In genomic region chr10:112209534-112210200, GRCh38 we compare ENCODE assay signal across 18 cellular contexts. TPM values are rescaled to one million over a fixed set of nuclear protein-coding genes. Genes with fewer than 3 reads are reported as not detected.
DNase-seq lines count a peak whose midpoint lies in the region; ATAC-seq and TF ChIP-seq lines count a peak whose summit lies in the region.
"Had no signal": no experiment of that assay in that cellular context is flagged by ENCODE, and none has a peak within 500 bp of the region (broad histone marks: within the 10 kb centered on the region; RNA-seq: fewer than 3 reads in every experiment).

No MANE protein-coding gene starts in this region.

- whole genome bisulfite sequencing in mesenchymal stem cell, result 39% methylated on average over 5 of the region's 7 CpGs

- no peaks in the 10 kb centered on the region for H3K4me1 ChIP-seq in mesenchymal stem cell (ENCODE audit: control insufficient read depth, insufficient read depth, low read depth, low read length)
- H3K4me1 ChIP-seq: psoas muscle had no signal

- H2AFZ ChIP-seq in mesenchymal stem cell (ENCODE audit: low read depth, low read length), result no peak overlapping the region

- H3K27me3 ChIP-seq in mesenchymal stem cell (ENCODE audit: control insufficient read depth in 1 of 2, insufficient read depth in 1 of 2, low read length in 2 of 2), result no peaks in the 10 kb centered on the region

- no peak overlapping the region for H3K23ac ChIP-seq in mesenchymal stem cell (ENCODE audit: low read length in 2 of 2)

- H3K79me1 ChIP-seq in mesenchymal stem cell (replicated peaks; ENCODE audit: low read length, poor library complexity, severe bottlenecking), result no peaks in the 10 kb centered on the region

- no peak overlapping the region for H3K4ac ChIP-seq in mesenchymal stem cell (ENCODE audit: low read depth in 1 of 2, low read length in 2 of 2)

- TF ChIP-seq CTCF in epithelial cell of proximal tubule (conservative IDR thresholded peaks at IDR 0.05; ENCODE audit: low read depth, low read length), result no peak

- no peak overlapping the region for H2BK15ac ChIP-seq in mesenchymal stem cell (ENCODE audit: low read depth, poor library complexity, severe bottlenecking)

- no peak overlapping the region for H3K4me2 ChIP-seq in mesenchymal stem cell (ENCODE audit: low read length, poor library complexity, severe bottlenecking)

- H2AK5ac ChIP-seq in mesenchymal stem cell (ENCODE audit: low read length, severe bottlenecking), result no peak overlapping the region

- no peak overlapping the region for H2BK5ac ChIP-seq in mesenchymal stem cell (ENCODE audit: low read depth, low read length, poor library complexity, severe bottlenecking)

- H3K14ac ChIP-seq in mesenchymal stem cell (ENCODE audit: low read length in 2 of 2), result no peak overlapping the region

- H3K27ac ChIP-seq in mesenchymal stem cell (ENCODE audit: low read length, poor library complexity, severe bottlenecking), result no peak overlapping the region
- H3K27ac ChIP-seq: psoas muscle had no signal

- H3K9ac ChIP-seq in mesenchymal stem cell (ENCODE audit: low read length), result peak overlapping the region; percentile 42

- H2BK120ac ChIP-seq in mesenchymal stem cell (ENCODE audit: low read depth, low read length), result no peak overlapping the region

- ATAC-seq in HG03342 (IDR thresholded peaks at IDR 0.05; ENCODE audit: unreplicated experiment) (no peak), GM18861 (IDR thresholded peaks at IDR 0.05; ENCODE audit: unreplicated experiment) (no peak), GM19463 (IDR thresholded peaks at IDR 0.05; ENCODE audit: unreplicated experiment) (no peak)

- H3K9me3 ChIP-seq in mesenchymal stem cell (ENCODE audit: control insufficient read depth, low read length), result no peaks in the 10 kb centered on the region
- H3K9me3 ChIP-seq: psoas muscle had no signal

- H3K36me3 ChIP-seq in mesenchymal stem cell (ENCODE audit: control insufficient read depth in 1 of 2, insufficient read depth in 2 of 2, low read depth in 1 of 2, low read length in 2 of 2), result no peaks in the 10 kb centered on the region

- no peak overlapping the region for H2BK12ac ChIP-seq in mesenchymal stem cell (ENCODE audit: low read length in 2 of 2)

- H4K8ac ChIP-seq in mesenchymal stem cell (ENCODE audit: low read length), result no peak overlapping the region

- DNase-seq in Daoy (ENCODE audit: low read depth) (peak; percentile 52), NOMO-1 (lab: John Stamatoyannopoulos, UW; ENCODE audit: unreplicated experiment in 2 of 2) (peak; percentile 59 to 62), epithelial cell of proximal tubule (ENCODE audit: low read depth) (peak; percentile 22), mesenchymal stem cell (peak; percentile 17), KG1 (lab: John Stamatoyannopoulos, UW) (no peak)
- DNase-seq: activated CD4-positive, alpha-beta T cell treated with anti-CD3 and anti-CD28 coated beads, Interleukin-2, amount 50 U/mL, for 48 hours; activated effector memory CD4-positive, alpha-beta T cell treated with anti-CD3 and anti-CD28 coated beads, Interleukin-2, amount 50 U/mL, for 16 hours; AML-193; central memory CD4-positive, alpha-beta T cell; DMS53; NCI-H1092; NCI-H446; psoas muscle; stimulated activated CD4-positive, alpha-beta T cell treated with anti-CD3 and anti-CD28 coated beads, Interleukin-4, amount 100 ng/mL, for 4 hours; stimulated activated naive CD4-positive, alpha-beta T cell had no signal

- no peak overlapping the region for H4K91ac ChIP-seq in mesenchymal stem cell (ENCODE audit: low read length)

- H3K4me3 ChIP-seq in epithelial cell of proximal tubule (ENCODE audit: low read depth, low read length), result no peak overlapping the region
- peak overlapping the region in 1 of 2 experiments; percentile 49 for H3K4me3 ChIP-seq in mesenchymal stem cell (ENCODE audit: insufficient read depth in 1 of 2, low read depth in 1 of 2, low read length in 2 of 2)
- H3K4me3 ChIP-seq: psoas muscle had no signal

- H3K18ac ChIP-seq in mesenchymal stem cell (ENCODE audit: low read depth in 1 of 2, low read length in 2 of 2), result no peak overlapping the region

RNA-seq across cellular contexts. Expression of gene GPAM, which starts 26.1 kb away (rescaled TPM):
- 8.8 and 10.3 TPM in 2 replicates for total RNA-seq in Daoy (2014; rRNA removed; shearing (Covaris generic))
- 5.5 and 8.0 TPM in 2 replicates for total RNA-seq in epithelial cell of proximal tubule
- 2.3 TPM for polyA plus RNA-seq in mesenchymal stem cell (2013, experiment 1 of 2)
- polyA plus RNA-seq in mesenchymal stem cell (2013, experiment 2 of 2), result 2.5 TPM
